ENCODE assay signal across 24 cellular contexts in the genomic region with DNA sequence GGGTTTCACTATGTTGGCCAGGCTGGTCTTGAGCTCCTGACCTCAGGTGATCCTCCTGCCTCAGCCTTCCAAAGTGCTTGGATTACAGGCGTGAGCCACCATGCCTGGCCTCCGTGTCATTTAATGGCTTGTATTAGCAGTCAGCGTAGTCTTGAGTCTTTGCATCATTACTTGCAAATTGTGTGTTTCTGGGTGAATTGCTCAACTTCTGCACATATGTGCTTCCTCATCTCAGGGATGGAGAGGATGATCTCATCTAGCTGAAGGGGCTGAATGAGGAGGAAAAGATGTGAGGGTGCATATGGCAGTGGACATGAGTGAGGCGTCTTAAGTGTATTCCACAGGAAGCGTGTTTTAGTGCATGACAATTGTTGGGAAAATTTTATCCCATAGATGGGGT.
A peak's percentile ranks its signal among the peaks of the same experiment; 100 is the strongest.
DNase-seq lines count a peak whose midpoint lies in the region; ATAC-seq, FAIRE-seq and TF ChIP-seq lines count a peak whose summit lies in the region.
"Had no signal": no experiment of that assay in that cellular context is flagged by ENCODE, and none has a peak within 500 bp of the region (broad histone marks: within the 10 kb centered on the region; RNA-seq: fewer than 3 reads in every experiment).

No MANE protein-coding gene starts in this region.

- H2AFZ ChIP-seq in HepG2 (ENCODE audit: low read length): no peak overlapping the region
- H2AFZ ChIP-seq: neural progenitor cell had no signal

- no peak for TF ChIP-seq POLR2A in HepG2 (IDR thresholded peaks at IDR 0.05; ENCODE audit: insufficient read depth in 1 of 2, low read depth in 2 of 2, low read length in 2 of 2)

- TF ChIP-seq CTCF in AG09309 (IDR thresholded peaks at IDR 0.05; ENCODE audit: control insufficient read depth, insufficient read depth, low read depth, low read length, missing control alignments): no peak
- no peak for TF ChIP-seq CTCF in HL-60 (IDR thresholded peaks at IDR 0.05; ENCODE audit: insufficient read depth, low read length)
- no peak for TF ChIP-seq CTCF in HepG2 (CRISPR knock-in tag; IDR thresholded peaks at IDR 0.05)
- TF ChIP-seq CTCF in progenitor cell of endocrine pancreas (IDR thresholded peaks at IDR 0.05; ENCODE audit: unreplicated experiment): no peak

- H3K4me1 ChIP-seq in adipocyte (ENCODE audit: control insufficient read depth, insufficient read depth, low read length) (no peaks in the 10 kb centered on the region), HepG2 (ENCODE audit: insufficient read depth, low read length) (peaks cover 4% of the 10 kb centered on the region)
- H3K4me1 ChIP-seq: Peyer's patch had no signal

- DNase-seq in AG09309 (ENCODE audit: low read depth) (peak; percentile 13), HL-60 (ENCODE audit: low read depth in 1 of 2, low spot score in 1 of 2) (peak; percentile 60 to 79), adipocyte (ENCODE audit: low read depth) (peak; percentile 47), HepG2 (ENCODE audit: low spot score) (no peak), progenitor cell of endocrine pancreas (ENCODE audit: low spot score, unreplicated experiment) (no peak), NCI-H2107 treated with DMSO at 0.1 percent for 48 hours (lab: John Stamatoyannopoulos, UW; ENCODE audit: unreplicated experiment) (no peak)
- no peak for DNase-seq in activated CD8-positive, alpha-beta memory T cell treated with anti-CD3 and anti-CD28 coated beads, Interleukin-2, amount 50 U/mL, for 48 hours
- DNase-seq: activated CD8-positive, alpha-beta memory T cell treated with anti-CD3 and anti-CD28 coated beads, Interleukin-2, amount 10 ng/mL, durations not matched to agents 7 days and 5 days; activated gamma-delta T cell; DMS 273 treated with DMSO at 0.1 percent for 48 hours; GOT3; KBM-7; NCI-H1436; NCI-H446 treated with DMSO at 0.1 percent for 48 hours; Peyer's patch; right cardiac atrium; stimulated activated CD4-positive, alpha-beta T cell treated with anti-CD3 and anti-CD28 coated beads, Interleukin-2, amount 100 ng/mL, for 48 hours; stimulated activated CD8-positive, alpha-beta memory T cell treated with anti-CD3 and anti-CD28 coated beads, Interleukin-4, amount 100 ng/mL, for 48 hours; T-helper 1 cell had no signal

- FAIRE-seq in HepG2 (lab: Jason Lieb, UNC): peak; percentile 34

- TF ChIP-seq RAD21 in HepG2 (CRISPR knock-in tag; IDR thresholded peaks at IDR 0.05): no peak

- no peaks in the 10 kb centered on the region for H4K20me1 ChIP-seq in HepG2 (ENCODE audit: insufficient read depth, low read length)

- no peak overlapping the region for H3K27ac Mint-ChIP-seq in progenitor cell of endocrine pancreas
- H3K27ac Mint-ChIP-seq: activated CD8-positive, alpha-beta memory T cell treated with anti-CD3 and anti-CD28 coated beads, Interleukin-2, amount 10 ng/mL, durations not matched to agents 7 days and 5 days; neural progenitor cell; WTC11 had no signal

- H3K27ac ChIP-seq in HL-60 (replicated peaks) (no peak overlapping the region), HepG2 (ENCODE audit: extremely low read length, insufficient read depth, low read length) (no peak overlapping the region)
- H3K27ac ChIP-seq: neural progenitor cell, Peyer's patch, thoracic aorta had no signal

- no peak overlapping the region for H3K9ac ChIP-seq in adipocyte (ENCODE audit: low read length)
- H3K9ac ChIP-seq in HepG2 (ENCODE audit: insufficient read depth, low read depth, low read length): no peak overlapping the region
- H3K9ac ChIP-seq: neural progenitor cell had no signal

- H3K36me3 Mint-ChIP-seq in progenitor cell of endocrine pancreas (ENCODE audit: insufficient read depth): peaks cover 2% of the 10 kb centered on the region
- H3K36me3 Mint-ChIP-seq: neural progenitor cell had no signal

- H3K4me3 Mint-ChIP-seq in progenitor cell of endocrine pancreas (ENCODE audit: low read depth): no peak overlapping the region
- H3K4me3 Mint-ChIP-seq: activated CD8-positive, alpha-beta memory T cell treated with anti-CD3 and anti-CD28 coated beads, Interleukin-2, amount 10 ng/mL, durations not matched to agents 7 days and 5 days; neural progenitor cell; WTC11 had no signal

- no peak overlapping the region for H3K4me2 ChIP-seq in HepG2 (ENCODE audit: low read depth, low read length)
- H3K4me2 ChIP-seq: neural progenitor cell had no signal

- no peaks in the 10 kb centered on the region for H3K9me3 Mint-ChIP-seq in progenitor cell of endocrine pancreas (ENCODE audit: low read depth)
- H3K9me3 Mint-ChIP-seq: neural progenitor cell had no signal

- in situ Hi-C loops in HepG2 (cut with HindIII; ENCODE audit: extremely low pct_ligation_motif_present, low pct_unique_long_range_greater_than_20kb): no loop called here

- H3K36me3 ChIP-seq in adipocyte (ENCODE audit: control insufficient read depth, insufficient read depth, low read length, severe bottlenecking) (peaks cover 39% of the 10 kb centered on the region), HepG2 (replicated peaks in 1 of 2; ENCODE audit: control insufficient read depth in 1 of 2, insufficient read depth in 2 of 2, low read length in 2 of 2) (no peaks in the 10 kb centered on the region)
- H3K36me3 ChIP-seq: neural progenitor cell, Peyer's patch had no signal

- ATAC-seq in HepG2 (no peak), HG03460 (IDR thresholded peaks at IDR 0.05; ENCODE audit: unreplicated experiment) (no peak)
- ATAC-seq: activated CD8-positive, alpha-beta memory T cell treated with anti-CD3 and anti-CD28 coated beads, Interleukin-2, amount 10 ng/mL, durations not matched to agents 7 days and 5 days; right cardiac atrium; WTC11 had no signal

- no TSS peak for BruUV-seq in HepG2 (replicated peaks; lab: Mats Ljungman, UMichigan)

- POLR2A ChIA-PET in HepG2 (lab: Yijun Ruan, JAX): interaction anchor here (1.1 kb wide), 1 partner anchor 35 kb away, joined by 4 read pairs; no protein-coding TSS in a partner anchor

- H3K9me3 ChIP-seq in adipocyte (ENCODE audit: control insufficient read depth, low read length) (peaks cover 4% of the 10 kb centered on the region), HepG2 (ENCODE audit: low read length) (no peaks in the 10 kb centered on the region)
- H3K9me3 ChIP-seq: Peyer's patch, thoracic aorta had no signal

- CTCF ChIA-PET in HepG2 (lab: Yijun Ruan, JAX; ENCODE audit: low intra/inter-chr PET ratio, low total read pairs): no interaction called here

- 96% methylated on average over 5 of the region's 5 CpGs for WGBS in HepG2 (ENCODE audit: low lambda C conversion rate)

- no peaks in the 10 kb centered on the region for H3K4me1 Mint-ChIP-seq in progenitor cell of endocrine pancreas (ENCODE audit: low read depth)
- H3K4me1 Mint-ChIP-seq: activated CD8-positive, alpha-beta memory T cell treated with anti-CD3 and anti-CD28 coated beads, Interleukin-2, amount 10 ng/mL, durations not matched to agents 7 days and 5 days; WTC11 had no signal

- H3K4me3 ChIP-seq in AG09309 (ENCODE audit: control insufficient read depth, low read depth, low read length) (no peak overlapping the region), HL-60 (replicated peaks; ENCODE audit: insufficient read depth, low read length) (no peak overlapping the region), adipocyte (ENCODE audit: low read length) (no peak overlapping the region), HepG2 (replicated peaks in 1 of 3; ENCODE audit: insufficient read depth in 1 of 3, low read depth in 2 of 3, low read length in 3 of 3) (no peak overlapping the region)
- H3K4me3 ChIP-seq: lung, neural progenitor cell, Peyer's patch, thoracic aorta had no signal

- H3K27me3 ChIP-seq in HL-60 (ENCODE audit: insufficient read depth, poor library complexity, severe bottlenecking) (no peaks in the 10 kb centered on the region), adipocyte (replicated peaks; ENCODE audit: control insufficient read depth, insufficient read depth, low read length) (no peaks in the 10 kb centered on the region), HepG2 (ENCODE audit: control insufficient read depth in 1 of 2, insufficient read depth in 2 of 2, low read length in 2 of 2) (no peaks in the 10 kb centered on the region)
- H3K27me3 ChIP-seq: neural progenitor cell, Peyer's patch had no signal

- H3K27me3 Mint-ChIP-seq in progenitor cell of endocrine pancreas: no peaks in the 10 kb centered on the region
- H3K27me3 Mint-ChIP-seq: activated CD8-positive, alpha-beta memory T cell treated with anti-CD3 and anti-CD28 coated beads, Interleukin-2, amount 10 ng/mL, durations not matched to agents 7 days and 5 days had no signal

- intact Hi-C loops in HepG2 (cut with micrococcal nuclease; ENCODE audit: unreplicated experiment): no loop called here

- no peaks in the 10 kb centered on the region for H3K79me2 ChIP-seq in HepG2 (ENCODE audit: insufficient read depth, low read length)

- TF ChIP-seq EP300 in HepG2 (IDR thresholded peaks at IDR 0.05; ENCODE audit: low read depth in 2 of 2, low read length in 2 of 2) (no peak), HepG2 (CRISPR knock-in tag; IDR thresholded peaks at IDR 0.05; ENCODE audit: borderline replicate concordance) (no peak)

TF ChIP-seq in HepG2, 621 proteins besides CTCF, POLR2A, EP300 and RAD21:
- TF ChIP-seq ATAD3A (CRISPR knock-in tag; IDR thresholded peaks at IDR 0.05): no peak
TF ChIP-seq in HepG2: peak in this region for 0.

Comparison
In these comparisons a context has a peak if more than half of its experiments do, and no peak if none do; other contexts are left out.
1. DNase-seq: peak in AG09309 (single experiment), HL-60 (2 of 2) and adipocyte (single experiment); none in HepG2 (single experiment), progenitor cell of endocrine pancreas (single experiment), activated CD8-positive, alpha-beta memory T cell treated with anti-CD3 and anti-CD28 coated beads, Interleukin-2, amount 50 U/mL, for 48 hours (single experiment) and NCI-H2107 treated with DMSO at 0.1 percent for 48 hours (single experiment).